ENCODE assay signal across 12 cellular contexts in the genomic region with DNA sequence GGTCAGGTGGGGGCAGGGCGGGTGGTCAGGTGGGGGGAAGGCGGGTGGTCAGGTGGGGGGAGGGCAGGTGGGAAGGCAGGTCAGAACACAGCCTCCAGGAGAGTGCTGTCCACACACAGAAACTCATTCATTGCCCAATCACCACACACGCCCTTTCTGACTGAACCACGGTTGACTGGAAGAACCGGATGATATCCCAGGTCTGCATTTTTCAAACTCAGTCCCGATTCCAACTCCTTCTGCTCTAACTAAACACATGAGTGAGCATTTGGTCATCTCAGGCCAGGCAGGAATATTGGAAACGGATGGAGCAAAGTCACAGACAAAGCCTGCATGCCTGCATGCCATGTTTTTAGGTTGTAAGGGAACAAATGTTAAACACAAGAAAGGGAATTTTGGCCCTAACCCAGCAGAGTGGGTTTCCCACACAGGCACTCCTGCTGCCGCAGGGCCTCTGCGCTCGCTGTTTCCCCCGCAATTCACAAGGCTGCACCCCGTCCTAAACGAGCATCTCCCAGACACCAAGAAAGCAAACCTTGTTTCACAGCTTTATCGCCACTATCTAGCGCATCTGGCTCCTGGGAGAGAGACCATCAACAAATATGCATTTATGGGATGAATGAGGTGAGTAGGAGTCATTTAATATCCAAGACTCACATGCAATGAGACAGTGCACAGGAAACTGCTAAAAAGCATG.
DNase-seq lines count a peak whose midpoint lies in the region; ATAC-seq and TF ChIP-seq lines count a peak whose summit lies in the region.
"Had no signal": no experiment of that assay in that cellular context is flagged by ENCODE, and none has a peak within 500 bp of the region (broad histone marks: within the 10 kb centered on the region; RNA-seq: fewer than 3 reads in every experiment).

No MANE protein-coding gene starts in this region.

- TF ChIP-seq EP300 in suprapubic skin (IDR thresholded peaks at IDR 0.05), result no peak

- no peaks in the 10 kb centered on the region for H3K27me3 ChIP-seq in RWPE2 (ENCODE audit: insufficient read depth, poor library complexity, severe bottlenecking)
- no peaks in the 10 kb centered on the region for H3K27me3 ChIP-seq in fibroblast of lung (ENCODE audit: control insufficient read depth, insufficient read depth, low read length)
- H3K27me3 ChIP-seq in suprapubic skin, result no peaks in the 10 kb centered on the region

- ATAC-seq in RWPE2 (ENCODE audit: low read depth) (peak; percentile 69), GM19324 (IDR thresholded peaks at IDR 0.05; ENCODE audit: low FRiP score, unreplicated experiment) (no peak), HG02759 (IDR thresholded peaks at IDR 0.05; ENCODE audit: unreplicated experiment) (no peak)
- ATAC-seq: A549, mucosa of descending colon had no signal

- DNase-seq in NOMO-1 treated with DMSO at 0.1 percent for 48 hours (lab: John Stamatoyannopoulos, UW; ENCODE audit: unreplicated experiment) (peak; percentile 9), NOMO-1 treated with dmso at 0.1 percent for 144 hours (lab: John Stamatoyannopoulos, UW; ENCODE audit: unreplicated experiment) (no peak), RWPE2 (ENCODE audit: low spot score) (no peak), fibroblast of lung (ENCODE audit: low read depth in 2 of 2) (peak; percentile 25 to 39), suprapubic skin (ENCODE audit: low spot score in 2 of 2) (no peak), epidermal melanocyte (ENCODE audit: insufficient read length, low spot score) (no peak)
- DNase-seq: activated naive CD8-positive, alpha-beta T cell treated with anti-CD3 and anti-CD28 coated beads, Interleukin-2, amount 10 ng/mL, durations not matched to agents 7 days and 5 days; mucosa of descending colon; NCI-H510A had no signal

- no peak for TF ChIP-seq POLR2A in suprapubic skin (IDR thresholded peaks at IDR 0.05)

- no peaks in the 10 kb centered on the region for H4K20me1 ChIP-seq in fibroblast of lung (ENCODE audit: control insufficient read depth, extremely low read depth, insufficient read depth, low read length)

- H2AFZ ChIP-seq in fibroblast of lung (ENCODE audit: low read length), result no peak overlapping the region

- H3K36me3 ChIP-seq in RWPE2 (ENCODE audit: low read depth) (no peaks in the 10 kb centered on the region), fibroblast of lung (ENCODE audit: control insufficient read depth, insufficient read depth, low read length) (no peaks in the 10 kb centered on the region), suprapubic skin (no peaks in the 10 kb centered on the region)

- peaks cover 4% of the 10 kb centered on the region for H3K4me1 ChIP-seq in RWPE2 (ENCODE audit: insufficient read depth, poor library complexity, severe bottlenecking)
- H3K4me1 ChIP-seq in fibroblast of lung (ENCODE audit: control insufficient read depth, extremely low read depth, insufficient read depth, low read length), result no peaks in the 10 kb centered on the region
- peaks cover 27% of the 10 kb centered on the region for H3K4me1 ChIP-seq in suprapubic skin
- H3K4me1 ChIP-seq: A549 had no signal

- no peak overlapping the region for H3K9ac ChIP-seq in fibroblast of lung (ENCODE audit: insufficient read depth, low read length)

- no peak overlapping the region for H3K4me3 ChIP-seq in RWPE2 (ENCODE audit: severe bottlenecking)
- H3K4me3 ChIP-seq in fibroblast of lung (replicated peaks in 1 of 4; ENCODE audit: control extremely low read depth in 1 of 4, insufficient read depth in 1 of 4, low read depth in 3 of 4, low read length in 4 of 4), result no peak overlapping the region
- no peak overlapping the region for H3K4me3 ChIP-seq in suprapubic skin
- H3K4me3 ChIP-seq: A549, mucosa of descending colon had no signal

- H3K27ac ChIP-seq in RWPE2 (ENCODE audit: poor library complexity, severe bottlenecking) (no peak overlapping the region), fibroblast of lung (ENCODE audit: insufficient read depth, low read length) (no peak overlapping the region), suprapubic skin (peak overlapping the region; percentile 37)
- H3K27ac ChIP-seq: A549 had no signal

- WGBS in suprapubic skin, result 71% methylated on average over 13 of the region's 15 CpGs

- TF ChIP-seq CTCF in RWPE2 (IDR thresholded peaks at IDR 0.05; ENCODE audit: poor library complexity, severe bottlenecking), result no peak
- no peak for TF ChIP-seq CTCF in fibroblast of lung (conservative IDR thresholded peaks at IDR 0.05 in 1 of 2, IDR thresholded peaks at IDR 0.05 in 1 of 2; ENCODE audit: low read depth in 1 of 2, low read length in 2 of 2)
- TF ChIP-seq CTCF in suprapubic skin (IDR thresholded peaks at IDR 0.05), result no peak

- H3K79me2 ChIP-seq in fibroblast of lung (ENCODE audit: control insufficient read depth, insufficient read depth, low read length), result peaks cover 16% of the 10 kb centered on the region

- no peak overlapping the region for H3K4me2 ChIP-seq in fibroblast of lung (ENCODE audit: extremely low read depth, insufficient read depth, low read length)
- H3K4me2 ChIP-seq: A549 had no signal

- no peaks in the 10 kb centered on the region for H3K9me3 ChIP-seq in RWPE2 (ENCODE audit: severe bottlenecking)
- no peaks in the 10 kb centered on the region for H3K9me3 ChIP-seq in fibroblast of lung (ENCODE audit: control insufficient read depth, insufficient read depth, low read depth, low read length)
- H3K9me3 ChIP-seq in suprapubic skin, result no peaks in the 10 kb centered on the region
- H3K9me3 ChIP-seq: A549, mucosa of descending colon had no signal

Comparison
In these comparisons a context has a peak if more than half of its experiments do, and no peak if none do; other contexts are left out.
1. DNase-seq: peak in NOMO-1 treated with DMSO at 0.1 percent for 48 hours (single experiment) and fibroblast of lung (2 of 2); none in NOMO-1 treated with dmso at 0.1 percent for 144 hours (single experiment), RWPE2 (single experiment), suprapubic skin (0 of 2) and epidermal melanocyte (single experiment).